8 cellular contexts compared by ENCODE assay signal in genomic region chr17:4944554-4945175, GRCh38. TPM values are rescaled to one million over a fixed set of nuclear protein-coding genes. Genes with fewer than 3 reads are reported as not detected.
DNase-seq lines count a peak whose midpoint lies in the region; ATAC-seq, FAIRE-seq and TF ChIP-seq lines count a peak whose summit lies in the region.

No MANE protein-coding gene starts in this region.

- DNase-seq in AG04449 (ENCODE audit: low read depth, low spot score) = no peak
- DNase-seq in body of pancreas = no peak
- DNase-seq in naive B cell = no peak
- DNase-seq in AG08396 (ENCODE audit: low spot score) = no peak
- DNase-seq in NCI-H524 treated with DMSO at 0.1 percent for 48 hours (lab: John Stamatoyannopoulos, UW) = no peak
- no peak for DNase-seq in urothelium cell line (ENCODE audit: low spot score)
- DNase-seq in NCI-H510A (lab: John Stamatoyannopoulos, UW) = no peak

- peak overlapping the region; percentile 99 for H3K9ac ChIP-seq in Loucy (ENCODE audit: low read depth, low read length, poor library complexity, severe bottlenecking)

- POLR2A ChIA-PET in AG04449 (lab: Yijun Ruan, JAX) = interaction anchor here (6.9 kb wide), 1 partner anchor 22 kb away, joined by 119 read pairs; the partner anchor contains the start of gene SPAG7

- ATAC-seq in body of pancreas (no peak), naive B cell (ENCODE audit: low read depth in 2 of 2) (no peak)

- H3K9me2 ChIP-seq in Loucy (replicated peaks; ENCODE audit: low read depth, low read length) = no peaks in the 10 kb centered on the region

- peaks cover 14% of the 10 kb centered on the region for H3K27me3 ChIP-seq in Loucy (ENCODE audit: insufficient read depth, low read length, poor library complexity, severe bottlenecking)
- no peaks in the 10 kb centered on the region for H3K27me3 ChIP-seq in body of pancreas

- H3K4me3 Mint-ChIP-seq in naive B cell = peak overlapping the region; percentile 71 to 100 (median 98)

- H3K9me3 Mint-ChIP-seq in naive B cell = no peaks in the 10 kb centered on the region

- H3K4me1 ChIP-seq in Loucy (ENCODE audit: insufficient read depth, low read length, poor library complexity, severe bottlenecking) (peaks cover 52% of the 10 kb centered on the region), body of pancreas (peaks cover 38% of the 10 kb centered on the region)

- no peak for TF ChIP-seq POLR2A in body of pancreas (IDR thresholded peaks at IDR 0.05)

- peak overlapping the region; percentile 67 to 98 (median 87) for H3K27ac Mint-ChIP-seq in naive B cell

- peak overlapping the region; percentile 23; the same call in 1 of the 2 replicates for H3K4me3 ChIP-seq in AG04449 (ENCODE audit: low read depth, low read length)
- H3K4me3 ChIP-seq in Loucy (ENCODE audit: low read length, poor library complexity, severe bottlenecking) = peak overlapping the region; percentile 90
- H3K4me3 ChIP-seq in body of pancreas = no peak overlapping the region

- WGBS in body of pancreas, 2 donors = 49 to 59% methylated on average over 5 to 8 of the region's 8 CpGs

- TF ChIP-seq CTCF in AG04449 (IDR thresholded peaks at IDR 0.05; ENCODE audit: insufficient read depth, low read length, missing control alignments) (no peak), Loucy (conservative IDR thresholded peaks at IDR 0.05; ENCODE audit: low read length) (no peak), body of pancreas (IDR thresholded peaks at IDR 0.05) (no peak)

- peaks cover 80% of the 10 kb centered on the region for H3K79me2 ChIP-seq in Loucy (ENCODE audit: insufficient read depth, low read length)

- peaks cover 19 to 46% of the 10 kb centered on the region in 2 donors for H3K36me3 Mint-ChIP-seq in naive B cell

- CTCF ChIA-PET in AG04449 (lab: Yijun Ruan, JAX) = interaction anchor here (1.8 kb wide), 1 partner anchor 117 kb away, joined by 4 read pairs; no protein-coding TSS in a partner anchor

- H3K4me1 Mint-ChIP-seq in naive B cell = peaks cover 67 to 72% (median 68%) of the 10 kb centered on the region in 3 donors

- H4K20me1 ChIP-seq in Loucy (ENCODE audit: insufficient read depth, low read length, poor library complexity, severe bottlenecking) = peaks cover 76% of the 10 kb centered on the region

- no peak for FAIRE-seq in urothelium cell line (lab: Jason Lieb, UNC)

- H3K27me3 Mint-ChIP-seq in naive B cell = no peaks in the 10 kb centered on the region

- no peak overlapping the region for H2AFZ ChIP-seq in Loucy (ENCODE audit: low read length)

- peaks cover 49% of the 10 kb centered on the region for H3F3A ChIP-seq in Loucy (ENCODE audit: low read depth)

- H3K4me2 ChIP-seq in Loucy (ENCODE audit: low read depth, low read length, poor library complexity, severe bottlenecking) = peak overlapping the region; percentile 96

- no peaks in the 10 kb centered on the region for H3K9me3 ChIP-seq in Loucy (ENCODE audit: insufficient read depth, low read depth, low read length)
- H3K9me3 ChIP-seq in body of pancreas = no peaks in the 10 kb centered on the region

- peaks cover 47% of the 10 kb centered on the region for H3K36me3 ChIP-seq in Loucy (ENCODE audit: insufficient read depth, low read length)
- peaks cover 0 to 4% of the 10 kb centered on the region in 2 donors for H3K36me3 ChIP-seq in body of pancreas (replicated peaks in 1 of 2; ENCODE audit: insufficient read depth in 1 of 2, low read depth in 2 of 2)

- intact Hi-C loops in body of pancreas (cut with DNase I) = no loop called here

- H3K27ac ChIP-seq in body of pancreas = peak overlapping the region; percentile 4 to 99 (median 32)

RNA-seq across cellular contexts. Expression of gene PFN1, which starts 3.7 kb away (rescaled TPM):
- 100 to 1,000 TPM; 164 to 180 TPM for total RNA-seq in body of pancreas
- polyA plus RNA-seq in naive B cell (ENCODE audit: low read depth in 6 of 6) = 1,000 to 10,000 TPM; 1,151 to 1,601 (median 1,370) TPM

RNA-seq across cellular contexts. Expression of gene RNF167, which starts 4.6 kb away (rescaled TPM):
- total RNA-seq in body of pancreas = 10 to 100 TPM; 23.1 to 37.6 TPM
- 10 to 100 TPM; 19.9 to 25.8 (median 22.7) TPM for polyA plus RNA-seq in naive B cell (ENCODE audit: low read depth in 6 of 6)

RNA-seq across cellular contexts. Expression of gene SLC25A11, which starts 4.8 kb away (rescaled TPM):
- 10 to 100 TPM; 23.7 to 33.2 TPM for total RNA-seq in body of pancreas
- polyA plus RNA-seq in naive B cell (ENCODE audit: low read depth in 6 of 6) = 10 to 100 TPM; 61.0 to 89.1 (median 71.4) TPM

RNA-seq across cellular contexts. Expression of gene ENO3, which starts 6.3 kb away (rescaled TPM):
- total RNA-seq in body of pancreas = 1 to 10 TPM; 3.3 to 3.6 TPM
- polyA plus RNA-seq in naive B cell (ENCODE audit: low read depth in 6 of 6) = 1 to 10 TPM in 4 of 6 donors, under 1 TPM in 1, not detected in 1; 0.79 to 3.2 (median 1.2) TPM

RNA-seq across cellular contexts. Expression of gene GP1BA, which starts 12.6 kb away (rescaled TPM):
- not detected for total RNA-seq in body of pancreas
- polyA plus RNA-seq in naive B cell (ENCODE audit: low read depth in 6 of 6) = under 1 TPM in 4 of 6 donors, not detected in 2; 0.42 to 1.00 (median 0.56) TPM

Comparison
In these comparisons a context has a peak if more than half of its experiments do, and no peak if none do; other contexts are left out.
1. H3K4me3 ChIP-seq: peak in AG04449 (single experiment) and Loucy (single experiment); none in body of pancreas (0 of 2).